In genomic region chr7:151573042-151573441, GRCh38 we compare ENCODE assay signal across 7 cellular contexts. TPM values are rescaled to one million over a fixed set of nuclear protein-coding genes. Genes with fewer than 3 reads are reported as not detected.
A peak's percentile ranks its signal among the peaks of the same experiment; 100 is the strongest.
DNase-seq lines count a peak whose midpoint lies in the region; ATAC-seq, FAIRE-seq and TF ChIP-seq lines count a peak whose summit lies in the region.
"Not testable (repeated sequence)": the region's sequence is repeated elsewhere in the genome, so short reads cannot be mapped to it uniquely, and the experiment has no call there.

No MANE protein-coding gene starts in this region.

- H3K9me3 Mint-ChIP-seq in activated T-cell treated with anti-CD3 and anti-CD28 coated beads, Interleukin-2, amount 50 U/mL, for 72 hours; natural killer cell treated with Interleukin-12 subunit alpha and Interleukin-12 subunit beta and Interleukin-15 and Interleukin-18, amount 100 ng/mL, for 72 hours: not testable (repeated sequence)

- not testable (repeated sequence) for H3K36me3 ChIP-seq in bronchial epithelial cell (ENCODE audit: control insufficient read depth, insufficient read depth, low read length)

- ATAC-seq in activated T-cell treated with anti-CD3 and anti-CD28 coated beads, Interleukin-2, amount 50 U/mL, for 72 hours (replicated peaks in 1 of 2) = peak; percentile 40 to 49
- peak; percentile 86 for ATAC-seq in natural killer cell treated with Interleukin-12 subunit alpha and Interleukin-12 subunit beta and Interleukin-15 and Interleukin-18, amount 100 ng/mL, for 72 hours

- not testable (repeated sequence) for TF ChIP-seq CTCF in bronchial epithelial cell (IDR thresholded peaks at IDR 0.05; ENCODE audit: insufficient read depth, low read length, severe bottlenecking); fibroblast of pulmonary artery (IDR thresholded peaks at IDR 0.05; ENCODE audit: low read length, missing control alignments)

- not testable (repeated sequence) for H3K4me3 ChIP-seq in bronchial epithelial cell (ENCODE audit: low read depth, low read length); fibroblast of pulmonary artery (replicated peaks; ENCODE audit: low read depth, low read length)

- not testable (repeated sequence) for H3K27me3 ChIP-seq in bronchial epithelial cell (ENCODE audit: control insufficient read depth, insufficient read depth, low read length)

- H3K36me3 Mint-ChIP-seq in activated T-cell treated with anti-CD3 and anti-CD28 coated beads, Interleukin-2, amount 50 U/mL, for 72 hours (ENCODE audit: insufficient read depth in 2 of 2); natural killer cell treated with Interleukin-12 subunit alpha and Interleukin-12 subunit beta and Interleukin-15 and Interleukin-18, amount 100 ng/mL, for 72 hours: not testable (repeated sequence)

- peak; percentile 95 for FAIRE-seq in RCC 7860 (lab: Jason Lieb, UNC)
- not testable (repeated sequence) for FAIRE-seq in bronchial epithelial cell (lab: Jason Lieb, UNC)

- DNase-seq in EH (ENCODE audit: low read depth) (peak; percentile 82), HS-5 (ENCODE audit: low read depth) (peak; percentile 65), RCC 7860 (ENCODE audit: low spot score) (peak; percentile 92), bronchial epithelial cell (ENCODE audit: low read depth) (peak; percentile 77), fibroblast of pulmonary artery (ENCODE audit: low read depth) (peak; percentile 46)
- not testable (repeated sequence) for DNase-seq in activated T-cell treated with anti-CD3 and anti-CD28 coated beads, Interleukin-2, amount 50 U/mL, for 72 hours; natural killer cell treated with Interleukin-12 subunit alpha and Interleukin-12 subunit beta and Interleukin-15 and Interleukin-18, amount 100 ng/mL, for 72 hours (ENCODE audit: low spot score)

- not testable (repeated sequence) for H3K4me3 Mint-ChIP-seq in activated T-cell treated with anti-CD3 and anti-CD28 coated beads, Interleukin-2, amount 50 U/mL, for 72 hours; natural killer cell treated with Interleukin-12 subunit alpha and Interleukin-12 subunit beta and Interleukin-15 and Interleukin-18, amount 100 ng/mL, for 72 hours

- H3K27ac Mint-ChIP-seq in activated T-cell treated with anti-CD3 and anti-CD28 coated beads, Interleukin-2, amount 50 U/mL, for 72 hours; natural killer cell treated with Interleukin-12 subunit alpha and Interleukin-12 subunit beta and Interleukin-15 and Interleukin-18, amount 100 ng/mL, for 72 hours: not testable (repeated sequence)

- H3K4me1 Mint-ChIP-seq in activated T-cell treated with anti-CD3 and anti-CD28 coated beads, Interleukin-2, amount 50 U/mL, for 72 hours (ENCODE audit: low read depth); natural killer cell treated with Interleukin-12 subunit alpha and Interleukin-12 subunit beta and Interleukin-15 and Interleukin-18, amount 100 ng/mL, for 72 hours (ENCODE audit: low read depth in 2 of 2): not testable (repeated sequence)

- not testable (repeated sequence) for H3K27me3 Mint-ChIP-seq in activated T-cell treated with anti-CD3 and anti-CD28 coated beads, Interleukin-2, amount 50 U/mL, for 72 hours (ENCODE audit: low read depth); natural killer cell treated with Interleukin-12 subunit alpha and Interleukin-12 subunit beta and Interleukin-15 and Interleukin-18, amount 100 ng/mL, for 72 hours

RNA-seq across cellular contexts. Expression of gene RHEB, which starts 53.3 kb away (rescaled TPM):
- 10 to 100 TPM; 39.3 to 47.3 TPM for total RNA-seq in activated T-cell treated with anti-CD3 and anti-CD28 coated beads, Interleukin-2, amount 50 U/mL, for 72 hours
- total RNA-seq in bronchial epithelial cell = 68.0 and 68.7 TPM in 2 replicates
- 10 to 100 TPM; 45.4 to 55.8 TPM for total RNA-seq in natural killer cell treated with Interleukin-12 subunit alpha and Interleukin-12 subunit beta and Interleukin-15 and Interleukin-18, amount 100 ng/mL, for 72 hours
